Comparison of ENCODE assay signal across 14 cellular contexts in the genomic region with DNA sequence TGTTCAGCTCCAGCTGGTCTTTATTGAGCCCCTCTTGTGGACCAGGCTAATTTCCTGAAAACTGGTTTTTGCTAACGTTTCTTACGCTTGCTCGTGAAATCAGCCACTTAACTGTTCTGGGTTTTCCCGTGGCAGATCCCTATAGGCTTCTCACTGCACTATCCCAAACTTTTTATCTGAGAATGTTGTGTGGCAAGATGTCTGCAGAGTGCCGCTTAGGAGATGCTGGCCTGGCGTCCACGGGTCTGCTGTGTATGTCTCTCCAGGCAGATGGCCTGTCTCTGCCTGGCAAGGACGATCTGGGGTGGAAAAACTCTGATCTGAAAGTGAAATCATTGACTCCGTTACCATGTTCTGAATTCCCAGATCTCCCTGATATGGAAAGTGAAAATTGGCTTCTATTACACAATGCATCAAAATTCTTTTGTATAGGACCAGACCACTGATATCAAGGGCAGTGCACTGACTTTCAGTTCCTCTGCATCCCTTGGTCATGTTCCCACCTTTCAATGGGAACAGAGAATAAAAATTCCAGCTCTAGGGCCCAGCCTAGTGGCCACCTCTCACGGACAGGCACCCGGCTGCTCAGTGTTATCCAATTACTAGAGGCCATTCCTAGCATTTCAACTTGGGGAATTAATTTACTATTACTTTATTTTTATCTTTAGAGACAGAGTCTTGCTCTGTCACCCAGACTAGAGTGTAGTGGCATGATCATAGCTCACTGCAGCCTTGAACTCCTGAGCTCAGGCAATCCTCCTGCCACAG.
"Had no signal": no experiment of that assay in that cellular context is flagged by ENCODE, and none has a peak within 500 bp of the region (broad histone marks: within the 10 kb centered on the region; RNA-seq: fewer than 3 reads in every experiment).

No MANE protein-coding gene starts in this region.

- H3K27me3 ChIP-seq: colonic mucosa, hepatocyte, ovary had no signal

- H3K9me3 ChIP-seq: colonic mucosa, ovary had no signal

- H3K4me3 ChIP-seq: colonic mucosa, hepatocyte, ovary, smooth muscle cell had no signal

- H3K36me3 ChIP-seq: colonic mucosa, ovary had no signal

- H2AFZ ChIP-seq: hepatocyte had no signal

- H3K4me2 ChIP-seq: hepatocyte, smooth muscle cell had no signal

- ATAC-seq: left colon, right cardiac atrium had no signal

- H3K4me1 ChIP-seq: colonic mucosa had no signal

- H3K79me2 ChIP-seq: hepatocyte had no signal

- DNase-seq: colonic mucosa; dermis blood vessel endothelial cell; erythroblast; foreskin melanocyte; head of caudate nucleus; left colon; mesendoderm; naive B cell; ovary; right cardiac atrium; stimulated activated CD4-positive, alpha-beta T cell treated with anti-CD3 and anti-CD28 coated beads, Interleukin-2, amount 100 ng/mL, for 48 hours; stimulated activated naive CD4-positive, alpha-beta T cell treated with Interleukin-2 at 50 U/mL for 16 hours had no signal

- H3K27ac ChIP-seq: colonic mucosa, hepatocyte, ovary had no signal
